Comparison of ENCODE assay signal across 10 cellular contexts in the genomic region with DNA sequence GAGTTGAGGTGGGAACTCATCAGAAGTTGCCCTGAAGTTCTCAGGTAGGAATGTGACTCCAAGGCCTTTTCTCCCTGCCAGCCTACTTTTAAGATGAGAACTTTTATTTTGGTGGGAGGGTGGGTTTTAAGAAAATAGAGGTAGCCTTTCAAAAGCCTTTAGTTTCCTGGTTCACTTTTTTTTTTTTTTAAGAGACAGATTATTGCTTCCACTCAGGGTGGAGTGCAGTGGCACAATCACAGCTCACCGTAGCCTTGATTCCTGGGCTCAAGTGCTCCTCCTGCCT. TPM values are rescaled to one million over a fixed set of nuclear protein-coding genes. Genes with fewer than 3 reads are reported as not detected.
DNase-seq lines count a peak whose midpoint lies in the region; ATAC-seq and TF ChIP-seq lines count a peak whose summit lies in the region.
"Had no signal": no experiment of that assay in that cellular context is flagged by ENCODE, and none has a peak within 500 bp of the region (broad histone marks: within the 10 kb centered on the region; RNA-seq: fewer than 3 reads in every experiment).

No MANE protein-coding gene starts in this region.

- H3K27me3 Mint-ChIP-seq in nephron (ENCODE audit: low read depth) = no peaks in the 10 kb centered on the region

- intact Hi-C loops in HCT116 (cut with micrococcal nuclease) = no loop called here

- POLR2A ChIA-PET in HCT116 (lab: Charles Lee) = no interaction called here

- no peaks in the 10 kb centered on the region for H3K9me3 Mint-ChIP-seq in nephron

- no peak for ATAC-seq in HCT116

- peaks cover 8% of the 10 kb centered on the region for H3K36me3 Mint-ChIP-seq in nephron (ENCODE audit: low read depth)

- H3K9me2 ChIP-seq in HCT116 (ENCODE audit: insufficient read depth) = no peaks in the 10 kb centered on the region

- TF ChIP-seq RAD21 in HCT116 (IDR thresholded peaks at IDR 0.05; ENCODE audit: low read depth) = no peak

- peaks cover 25% of the 10 kb centered on the region for H3K4me1 Mint-ChIP-seq in nephron

- H3K79me2 ChIP-seq in HCT116 (ENCODE audit: insufficient read depth, low read length) = no peaks in the 10 kb centered on the region

- H3K27me3 ChIP-seq in BLaER1 = no peaks in the 10 kb centered on the region
- no peaks in the 10 kb centered on the region for H3K27me3 ChIP-seq in HCT116 (ENCODE audit: insufficient read depth, low read length)

- CTCF ChIA-PET in HCT116 (lab: Charles Lee) = no interaction called here

- DNase-seq in HCT116 (ENCODE audit: low read depth, low spot score) (no peak), coronary artery (ENCODE audit: low spot score) (no peak), GDM1 (lab: John Stamatoyannopoulos, UW) (no peak), NCI-H1092 (lab: John Stamatoyannopoulos, UW) (no peak), substantia nigra (lab: John Stamatoyannopoulos, UW) (no peak), kidney glomerular epithelial cell (lab: John Stamatoyannopoulos, UW) (no peak)

- TF ChIP-seq CTCF in HCT116 (IDR thresholded peaks at IDR 0.05 in 2 of 3, conservative IDR thresholded peaks at IDR 0.05 in 1 of 3; ENCODE audit: borderline replicate concordance in 1 of 3, insufficient read depth in 1 of 3, low read depth in 2 of 3, low read length in 2 of 3) = no peak
- TF ChIP-seq CTCF in coronary artery (IDR thresholded peaks at IDR 0.05) = no peak
- TF ChIP-seq CTCF in nephron (IDR thresholded peaks at IDR 0.05; ENCODE audit: unreplicated experiment in 3 of 3) = no peak

- H4K20me1 ChIP-seq in BLaER1 = no peaks in the 10 kb centered on the region
- H4K20me1 ChIP-seq in HCT116 (ENCODE audit: insufficient read depth) = no peaks in the 10 kb centered on the region

- H3K4me3 ChIP-seq in BLaER1 = no peak overlapping the region
- H3K4me3 ChIP-seq in HCT116 (replicated peaks in 1 of 2; ENCODE audit: low read depth in 1 of 2, low read length in 2 of 2) = no peak overlapping the region; a peak in 1 of 4 replicates
- peak overlapping the region; percentile 95 for H3K4me3 ChIP-seq in coronary artery

- H3K9me3 ChIP-seq in BLaER1 = no peaks in the 10 kb centered on the region
- no peaks in the 10 kb centered on the region for H3K9me3 ChIP-seq in HCT116 (ENCODE audit: control insufficient read depth in 1 of 2, insufficient read depth in 1 of 2, low read depth in 1 of 2, low read length in 2 of 2)

- H3K4me1 ChIP-seq in BLaER1 (peaks cover 39% of the 10 kb centered on the region), HCT116 (ENCODE audit: control insufficient read depth in 1 of 2, insufficient read depth in 2 of 2, low read length in 2 of 2) (peaks cover 5 to 16% of the 10 kb centered on the region in 2 experiments; a peak in 2 of 4 replicates)

- H3K36me3 ChIP-seq in BLaER1 (peaks cover 24% of the 10 kb centered on the region), HCT116 (ENCODE audit: control insufficient read depth in 1 of 2, insufficient read depth in 2 of 2, low read length in 2 of 2) (no peaks in the 10 kb centered on the region)

- H3K4me2 ChIP-seq in BLaER1 = peak overlapping the region; percentile 87
- H3K4me2 ChIP-seq in HCT116 (ENCODE audit: low read length) = peak overlapping the region; percentile 88; the same call in 1 of the 2 replicates

- no TSS peak for BruUV-seq in HCT116 (replicated peaks; lab: Mats Ljungman, UMichigan)

- H2AFZ ChIP-seq in HCT116 (ENCODE audit: low read depth, low read length, poor library complexity, severe bottlenecking) = no peak overlapping the region

- peak overlapping the region in 1 of 3 experiments; percentile 93 for H3K27ac Mint-ChIP-seq in nephron

- 0 out of 2 replicates have a peak overlapping the region, but pooled peaks have one; percentile 76 for H3K9ac ChIP-seq in BLaER1
- H3K9ac ChIP-seq in HCT116 (ENCODE audit: low read length) = no peak overlapping the region

- TF ChIP-seq POLR2A in HCT116 (IDR thresholded peaks at IDR 0.05; ENCODE audit: borderline replicate concordance, extremely low read depth, insufficient read depth, insufficient read length) = no peak

- RAD21 ChIA-PET in HCT116 (lab: Charles Lee; ENCODE audit: low non-redundant PET in 1 of 2, low total read pairs in 2 of 2, uncharacterized antibody in 2 of 2, unreplicated experiment in 2 of 2) = no interaction called here

- peak overlapping the region; percentile 94 to 97 (median 96) for H3K4me3 Mint-ChIP-seq in nephron

- H3K27ac ChIP-seq in BLaER1 (no peak overlapping the region), HCT116 (ENCODE audit: low read depth, low read length) (no peak overlapping the region), coronary artery (peak overlapping the region; percentile 75 to 98), substantia nigra (ENCODE audit: low read depth, low read length, poor library complexity, severe bottlenecking) (no peak overlapping the region)

TF ChIP-seq in HCT116, 20 proteins besides CTCF, POLR2A, EP300 and RAD21:
- TF ChIP-seq FOSL1 (IDR thresholded peaks at IDR 0.05; ENCODE audit: low read depth) = no peak
- no peak for TF ChIP-seq CBX3 (IDR thresholded peaks at IDR 0.05; ENCODE audit: low read depth)
- TF ChIP-seq EZH2phosphoT487 (IDR thresholded peaks at IDR 0.05; ENCODE audit: borderline replicate concordance) = no peak
- no peak for TF ChIP-seq EZH2 (IDR thresholded peaks at IDR 0.05)
- TF ChIP-seq ZFX (IDR thresholded peaks at IDR 0.05) = no peak
- no peak for TF ChIP-seq ELF1 (IDR thresholded peaks at IDR 0.05; ENCODE audit: borderline replicate concordance, low read depth)

RNA-seq across cellular contexts. Expression of gene C19orf67, which starts 3.0 kb away (rescaled TPM):
- total RNA-seq in HCT116 (2021; ENCODE audit: unreplicated experiment) = not detected
- not detected in 2 replicates for polyA plus RNA-seq in HCT116 (2012)
- total RNA-seq: lung microvascular endothelial cell had no signal
- polyA plus RNA-seq: adipose tissue had no signal

RNA-seq across cellular contexts. Expression of gene SAMD1, which starts 7.9 kb away (rescaled TPM):
- 62.9 TPM for total RNA-seq in HCT116 (2021; ENCODE audit: unreplicated experiment)
- polyA plus RNA-seq in HCT116 (2012) = 36.9 and 39.2 TPM in 2 replicates

RNA-seq across cellular contexts. Expression of gene MISP3, which starts 10.0 kb away (rescaled TPM):
- 5.2 TPM for total RNA-seq in HCT116 (2021; ENCODE audit: unreplicated experiment)
- polyA plus RNA-seq in HCT116 (2012) = 3.8 and 5.6 TPM in 2 replicates
- total RNA-seq: lung microvascular endothelial cell had no signal

RNA-seq across cellular contexts. Expression of gene PALM3, which starts 20.7 kb away (rescaled TPM):
- total RNA-seq in HCT116 (2021; ENCODE audit: unreplicated experiment) = 3.3 TPM
- 1.3 and 2.6 TPM in 2 replicates for polyA plus RNA-seq in HCT116 (2012)
- total RNA-seq: lung microvascular endothelial cell had no signal

RNA-seq across cellular contexts. Expression of gene PRKACA, which starts 34.9 kb away (rescaled TPM):
- 95.7 TPM for total RNA-seq in HCT116 (2021; ENCODE audit: unreplicated experiment)
- 64.0 and 66.0 TPM in 2 replicates for polyA plus RNA-seq in HCT116 (2012)

Comparison
In these comparisons a context has a peak if more than half of its experiments do, and no peak if none do; other contexts are left out.
1. H3K27ac ChIP-seq: peak in coronary artery (2 of 2); none in BLaER1 (single experiment), HCT116 (single experiment) and substantia nigra (single experiment).